Comparison of ENCODE assay signal across 19 cellular contexts in the genomic region with DNA sequence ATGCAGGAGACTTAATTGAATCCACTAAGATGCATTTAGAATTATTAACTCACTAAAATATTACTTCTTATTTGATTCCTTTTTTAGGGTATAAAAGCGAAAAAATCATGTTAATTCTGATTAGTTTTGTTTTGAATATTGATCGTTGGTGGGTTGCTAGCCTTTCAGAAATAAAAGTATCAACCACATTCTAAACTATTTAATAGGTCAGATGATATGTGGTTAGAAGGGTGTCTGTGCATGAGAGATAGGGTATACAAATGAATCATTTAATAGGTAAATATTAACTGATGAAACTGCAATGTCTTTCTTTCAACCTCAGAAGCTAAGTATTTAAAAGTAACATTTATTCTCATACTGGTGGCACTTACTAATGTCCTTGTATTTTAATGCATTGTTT.
DNase-seq lines count a peak whose midpoint lies in the region; ATAC-seq and TF ChIP-seq lines count a peak whose summit lies in the region.
"Had no signal": no experiment of that assay in that cellular context is flagged by ENCODE, and none has a peak within 500 bp of the region (broad histone marks: within the 10 kb centered on the region; RNA-seq: fewer than 3 reads in every experiment).

No MANE protein-coding gene starts in this region.

- H3K36me3 Mint-ChIP-seq in endothelial cell (ENCODE audit: low read depth, unreplicated experiment), result no peaks in the 10 kb centered on the region
- H3K36me3 Mint-ChIP-seq: activated naive CD4-positive, alpha-beta T cell treated with anti-CD3 and anti-CD28 coated beads, Interleukin-2, amount 10 ng/mL, durations not matched to agents 7 days and 5 days; naive thymus-derived CD4-positive, alpha-beta T cell had no signal

- H3K4me1 Mint-ChIP-seq in endothelial cell (ENCODE audit: unreplicated experiment), result no peaks in the 10 kb centered on the region
- H3K4me1 Mint-ChIP-seq: activated naive CD4-positive, alpha-beta T cell treated with anti-CD3 and anti-CD28 coated beads, Interleukin-2, amount 10 ng/mL, durations not matched to agents 7 days and 5 days; naive thymus-derived CD4-positive, alpha-beta T cell had no signal

- no peak overlapping the region for H3K27ac Mint-ChIP-seq in endothelial cell (ENCODE audit: unreplicated experiment)
- H3K27ac Mint-ChIP-seq: activated naive CD4-positive, alpha-beta T cell treated with anti-CD3 and anti-CD28 coated beads, Interleukin-2, amount 10 ng/mL, durations not matched to agents 7 days and 5 days; naive thymus-derived CD4-positive, alpha-beta T cell; progenitor cell of endocrine pancreas had no signal

- DNase-seq in midbrain (lab: John Stamatoyannopoulos, UW), result no peak
- no peak for DNase-seq in endothelial cell (ENCODE audit: low spot score)
- no peak for DNase-seq in COLO668 (lab: John Stamatoyannopoulos, UW; ENCODE audit: unreplicated experiment)
- no peak for DNase-seq in NCI-H526 (lab: John Stamatoyannopoulos, UW)
- DNase-seq: activated CD4-positive, CD25-positive, alpha-beta regulatory T cell; activated naive CD4-positive, alpha-beta T cell treated with anti-CD3 and anti-CD28 coated beads, Interleukin-2, amount 10 ng/mL, durations not matched to agents 7 days and 5 days; body of pancreas; Caco-2; H7; naive thymus-derived CD4-positive, alpha-beta T cell; NCI-H146; NCI-H524 treated with DMSO at 0.1 percent for 48 hours; RPMI8226; T-helper 1 cell had no signal

- H3K27me3 Mint-ChIP-seq in endothelial cell (ENCODE audit: unreplicated experiment), result no peaks in the 10 kb centered on the region
- H3K27me3 Mint-ChIP-seq: activated naive CD4-positive, alpha-beta T cell treated with anti-CD3 and anti-CD28 coated beads, Interleukin-2, amount 10 ng/mL, durations not matched to agents 7 days and 5 days; naive thymus-derived CD4-positive, alpha-beta T cell; progenitor cell of endocrine pancreas had no signal

- H3K4me3 Mint-ChIP-seq in endothelial cell (ENCODE audit: unreplicated experiment), result no peak overlapping the region
- H3K4me3 Mint-ChIP-seq: activated naive CD4-positive, alpha-beta T cell treated with anti-CD3 and anti-CD28 coated beads, Interleukin-2, amount 10 ng/mL, durations not matched to agents 7 days and 5 days; naive thymus-derived CD4-positive, alpha-beta T cell had no signal

- no peaks in the 10 kb centered on the region for H3K9me3 Mint-ChIP-seq in endothelial cell (ENCODE audit: unreplicated experiment)

- ATAC-seq in GM18858 (IDR thresholded peaks at IDR 0.05; ENCODE audit: unreplicated experiment), result peak; percentile 60
- ATAC-seq in GM21423 (IDR thresholded peaks at IDR 0.05; ENCODE audit: unreplicated experiment), result peak; percentile 82
- ATAC-seq in HG02981 (IDR thresholded peaks at IDR 0.05; ENCODE audit: unreplicated experiment), result peak; percentile 80
- ATAC-seq in HG03521 (IDR thresholded peaks at IDR 0.05; ENCODE audit: unreplicated experiment), result peak; percentile 74
- ATAC-seq: body of pancreas; naive thymus-derived CD4-positive, alpha-beta T cell had no signal

- TF ChIP-seq CTCF in endothelial cell (IDR thresholded peaks at IDR 0.05; ENCODE audit: unreplicated experiment), result no peak
